ENCODE assay signal across 24 cellular contexts in genomic region chr6:26604797-26605196, GRCh38. TPM values are rescaled to one million over a fixed set of nuclear protein-coding genes. Genes with fewer than 3 reads are reported as not detected.
DNase-seq lines count a peak whose midpoint lies in the region; ATAC-seq and TF ChIP-seq lines count a peak whose summit lies in the region.
"Had no signal": no experiment of that assay in that cellular context is flagged by ENCODE, and none has a peak within 500 bp of the region (broad histone marks: within the 10 kb centered on the region; RNA-seq: fewer than 3 reads in every experiment).

No MANE protein-coding gene starts in this region.

- no peaks in the 10 kb centered on the region for H3K36me3 ChIP-seq in IMR-90 (ENCODE audit: control insufficient read depth, insufficient read depth, low read length)
- H3K36me3 ChIP-seq in osteoblast (ENCODE audit: insufficient read depth, low read length) = peaks cover under 1% of the 10 kb centered on the region
- peaks cover 0 to 2% of the 10 kb centered on the region in 2 donors for H3K36me3 ChIP-seq in adrenal gland (replicated peaks in 1 of 2)
- peaks cover 0 to 8% (median 3%) of the 10 kb centered on the region in 3 donors for H3K36me3 ChIP-seq in tibial artery

- H2AFZ ChIP-seq in IMR-90 (replicated peaks; ENCODE audit: low read length, poor library complexity) = no peak overlapping the region
- no peak overlapping the region for H2AFZ ChIP-seq in osteoblast (ENCODE audit: low read length)

- peaks cover 5% of the 10 kb centered on the region for H3K36me3 Mint-ChIP-seq in activated naive CD8-positive, alpha-beta T cell treated with anti-CD3 and anti-CD28 coated beads, Interleukin-2, amount 50 U/mL, for 24 hours (ENCODE audit: low read depth)

- no peak for ATAC-seq in IMR-90 (ENCODE audit: low read depth)
- ATAC-seq in activated naive CD8-positive, alpha-beta T cell treated with anti-CD3 and anti-CD28 coated beads, Interleukin-2, amount 50 U/mL, for 24 hours = no peak
- no peak for ATAC-seq in HG03571 (IDR thresholded peaks at IDR 0.05; ENCODE audit: unreplicated experiment)
- ATAC-seq: GM12878 had no signal

- no peak overlapping the region for H2AK5ac ChIP-seq in IMR-90 (ENCODE audit: low read depth, low read length)

- TF ChIP-seq CTCF in IMR-90 (conservative IDR thresholded peaks at IDR 0.05; ENCODE audit: low read depth, low read length) (no peak), osteoblast (IDR thresholded peaks at IDR 0.05; ENCODE audit: extremely low read depth, low read depth, low read length) (no peak), adrenal gland (IDR thresholded peaks at IDR 0.05) (no peak), tibial artery (IDR thresholded peaks at IDR 0.05) (no peak)

- no peak overlapping the region for H2BK5ac ChIP-seq in IMR-90 (ENCODE audit: low read depth, low read length, poor library complexity, severe bottlenecking)

- no peaks in the 10 kb centered on the region for H3K9me1 ChIP-seq in IMR-90 (ENCODE audit: insufficient read depth, low read length)

- no peak overlapping the region for H2BK15ac ChIP-seq in IMR-90 (ENCODE audit: low read depth, low read length)

- H4K91ac ChIP-seq in IMR-90 (ENCODE audit: insufficient read depth, low read depth, low read length) = no peak overlapping the region

- H3K27me3 ChIP-seq in IMR-90 (ENCODE audit: control insufficient read depth, insufficient read depth, low read length) (peaks cover 2% of the 10 kb centered on the region), osteoblast (ENCODE audit: insufficient read depth, low read length) (peaks cover 7% of the 10 kb centered on the region), adrenal gland (no peaks in the 10 kb centered on the region), tibial artery (no peaks in the 10 kb centered on the region)
- H3K27me3 ChIP-seq: BE2C, BLaER1 had no signal

- H3K4me1 ChIP-seq in IMR-90 (ENCODE audit: control insufficient read depth, insufficient read depth, low read length) = no peaks in the 10 kb centered on the region
- peaks cover 5% of the 10 kb centered on the region for H3K4me1 ChIP-seq in osteoblast (ENCODE audit: insufficient read depth, low read length)
- H3K4me1 ChIP-seq in adrenal gland (replicated peaks in 1 of 2) = no peaks in the 10 kb centered on the region
- H3K4me1 ChIP-seq in tibial artery = peaks cover 0 to 5% (median 0%) of the 10 kb centered on the region in 4 donors
- H3K4me1 ChIP-seq: BE2C had no signal

- no peak overlapping the region for H4K5ac ChIP-seq in IMR-90 (ENCODE audit: low read depth, low read length)

- H3K56ac ChIP-seq in IMR-90 (ENCODE audit: extremely low read depth, insufficient read depth, low read length) = no peak overlapping the region

- H3K4ac ChIP-seq in IMR-90 (ENCODE audit: low read depth, low read length) = no peak overlapping the region

- DNase-seq in IMR-90 (peak; percentile 34), osteoblast (ENCODE audit: insufficient read length, low spot score, missing footprints) (peak; percentile 47), adrenal gland (no peak), tibial artery (no peak)
- DNase-seq in activated naive CD8-positive, alpha-beta T cell treated with anti-CD3 and anti-CD28 coated beads, Interleukin-2, amount 50 U/mL, for 24 hours = no peak
- DNase-seq: 8988T; ACHN; BE2C; C1 segment of cervical spinal cord; CD4-positive, alpha-beta memory T cell; CD4-positive, CD25-positive, alpha-beta regulatory T cell; CD8-positive, alpha-beta memory T cell; COR-L47; DMS 273 treated with DMSO at 0.1 percent for 48 hours; DMS153; DMS53; DMS79; DND-41; EL; GDM1 had no signal

- no peaks in the 10 kb centered on the region for H3K27me3 Mint-ChIP-seq in activated naive CD8-positive, alpha-beta T cell treated with anti-CD3 and anti-CD28 coated beads, Interleukin-2, amount 50 U/mL, for 24 hours
- H3K27me3 Mint-ChIP-seq: CD4-positive, alpha-beta memory T cell; CD8-positive, alpha-beta memory T cell had no signal

- no peaks in the 10 kb centered on the region for H3K79me2 ChIP-seq in osteoblast (ENCODE audit: insufficient read depth, low read length)

- no peaks in the 10 kb centered on the region for H4K20me1 ChIP-seq in IMR-90 (ENCODE audit: insufficient read depth, low read length)
- H4K20me1 ChIP-seq in osteoblast (ENCODE audit: insufficient read depth, low read length) = no peaks in the 10 kb centered on the region

- POLR2A ChIA-PET in IMR-90 (lab: Charles Lee; ENCODE audit: unreplicated experiment) = no interaction called here

- H3K9me3 ChIP-seq in IMR-90 (ENCODE audit: control insufficient read depth, insufficient read depth, low read length) = no peaks in the 10 kb centered on the region
- no peaks in the 10 kb centered on the region for H3K9me3 ChIP-seq in osteoblast (ENCODE audit: low read depth, low read length)
- no peaks in the 10 kb centered on the region for H3K9me3 ChIP-seq in adrenal gland (replicated peaks in 1 of 3)
- no peaks in the 10 kb centered on the region for H3K9me3 ChIP-seq in tibial artery
- H3K9me3 ChIP-seq: BE2C, BLaER1 had no signal

- CTCF ChIA-PET in IMR-90 (lab: Yijun Ruan, JAX) = no interaction called here

- no peak overlapping the region for H3K18ac ChIP-seq in IMR-90 (ENCODE audit: low read depth, low read length)

- H3K4me3 ChIP-seq in IMR-90 (ENCODE audit: insufficient read depth, low read depth, low read length) (no peak overlapping the region), osteoblast (ENCODE audit: insufficient read depth, low read length) (no peak overlapping the region), adrenal gland (no peak overlapping the region), tibial artery (no peak overlapping the region)
- H3K4me3 ChIP-seq: BLaER1, GM12878 had no signal

- H3K27ac ChIP-seq in IMR-90 (ENCODE audit: insufficient read depth, low read length) (no peak overlapping the region), osteoblast (ENCODE audit: low read depth, low read length) (no peak overlapping the region), adrenal gland (no peak overlapping the region), tibial artery (no peak overlapping the region)
- H3K27ac ChIP-seq: BLaER1 had no signal

- H4K8ac ChIP-seq in IMR-90 (ENCODE audit: low read depth in 2 of 2, low read length in 2 of 2) = no peak overlapping the region

- H3K4me3 Mint-ChIP-seq in activated naive CD8-positive, alpha-beta T cell treated with anti-CD3 and anti-CD28 coated beads, Interleukin-2, amount 50 U/mL, for 24 hours = no peak overlapping the region
- H3K4me3 Mint-ChIP-seq: CD14-positive monocyte; CD4-positive, alpha-beta memory T cell; CD4-positive, CD25-positive, alpha-beta regulatory T cell had no signal

- H3K4me2 ChIP-seq in IMR-90 (ENCODE audit: low read depth, low read length) = no peak overlapping the region
- no peak overlapping the region for H3K4me2 ChIP-seq in osteoblast (ENCODE audit: insufficient read depth, low read length)
- H3K4me2 ChIP-seq: BLaER1 had no signal

- dilution Hi-C loops in IMR-90 (cut with HindIII; ENCODE audit: low sequenced_read_pairs, unreplicated experiment) = no loop called here

- in situ Hi-C loops in IMR-90 (cut with MboI; ENCODE audit: low sequenced_read_pairs) = loop anchor here (5.0 kb wide), 1 partner anchor 478 kb away; no protein-coding TSS in a partner anchor

- H3K23ac ChIP-seq in IMR-90 (ENCODE audit: low read depth, low read length) = no peak overlapping the region

- no peak overlapping the region for H2BK120ac ChIP-seq in IMR-90 (ENCODE audit: low read depth, low read length)

- H3K79me1 ChIP-seq in IMR-90 (ENCODE audit: low read depth in 1 of 2, low read length in 2 of 2) = no peaks in the 10 kb centered on the region

- TF ChIP-seq POLR2A in IMR-90 (IDR thresholded peaks at IDR 0.05; ENCODE audit: low read depth, low read length) = no peak
- no peak for TF ChIP-seq POLR2A in adrenal gland (IDR thresholded peaks at IDR 0.05)

- H2BK20ac ChIP-seq in IMR-90 (ENCODE audit: low read depth, low read length) = no peak overlapping the region

- no peak overlapping the region for H2AK9ac ChIP-seq in IMR-90 (replicated peaks; ENCODE audit: low read depth, low read length, poor library complexity)

- no peak overlapping the region for H3K9ac ChIP-seq in IMR-90 (ENCODE audit: low read depth, low read length)
- H3K9ac ChIP-seq: BLaER1 had no signal

- no CpG with 5 or more reads among the region's 3 CpGs for WGBS in IMR-90 (ENCODE audit: extremely low coverage in 2 of 2, insufficient read length in 1 of 2), 2 experiments
- 66 to 76% (median 67%) methylated on average over 3 of the region's 3 CpGs for WGBS in adrenal gland, 4 donors

- H3K27ac Mint-ChIP-seq in activated naive CD8-positive, alpha-beta T cell treated with anti-CD3 and anti-CD28 coated beads, Interleukin-2, amount 50 U/mL, for 24 hours = peak overlapping the region; percentile 87
- H3K27ac Mint-ChIP-seq: CD14-positive monocyte had no signal

- no peak for TF ChIP-seq RAD21 in IMR-90 (IDR thresholded peaks at IDR 0.05; ENCODE audit: low read length)

- H3K9me3 Mint-ChIP-seq in activated naive CD8-positive, alpha-beta T cell treated with anti-CD3 and anti-CD28 coated beads, Interleukin-2, amount 50 U/mL, for 24 hours = no peaks in the 10 kb centered on the region
- H3K9me3 Mint-ChIP-seq: CD14-positive monocyte; CD4-positive, alpha-beta memory T cell; CD4-positive, CD25-positive, alpha-beta regulatory T cell; CD8-positive, alpha-beta memory T cell had no signal

- H3K14ac ChIP-seq in IMR-90 (replicated peaks; ENCODE audit: low read depth, low read length) = no peak overlapping the region

- peaks cover 61% of the 10 kb centered on the region for H3K4me1 Mint-ChIP-seq in activated naive CD8-positive, alpha-beta T cell treated with anti-CD3 and anti-CD28 coated beads, Interleukin-2, amount 50 U/mL, for 24 hours

- BruUV-seq in IMR-90 (replicated peaks; lab: Mats Ljungman, UMichigan) = no TSS peak

- intact Hi-C loops in IMR-90 (cut with micrococcal nuclease) (no loop called here), adrenal gland (cut with DNase I) (no loop called here), tibial artery (cut with DNase I; ENCODE audit: low total_unique reads) (loop anchor here (10.0 kb wide), 1 partner anchor 480 kb away; no protein-coding TSS in a partner anchor)

TF ChIP-seq in IMR-90, 13 proteins besides CTCF, POLR2A, EP300 and RAD21:
- TF ChIP-seq NFE2L2 (IDR thresholded peaks at IDR 0.05; ENCODE audit: low read depth, low read length) (no peak), BHLHE40 (IDR thresholded peaks at IDR 0.05; ENCODE audit: low read depth, low read length) (peak; percentile 89)
TF ChIP-seq in IMR-90: peak in this region for 1.

RNA-seq across cellular contexts. Expression of gene ABT1, which starts 8.0 kb away (rescaled TPM):
- total RNA-seq in IMR-90 (2012; rRNA removed) (12.2 and 15.4 TPM in 2 replicates), osteoblast (11.2 and 11.6 TPM in 2 replicates), adrenal gland (10 to 100 TPM; 11.4 to 21.6 (median 12.4) TPM)
- polyA plus RNA-seq in IMR-90 (2012; rRNA removed) (15.2 and 16.7 TPM in 2 replicates), adrenal gland (10 to 100 TPM in 1 of 3 donors, 1 to 10 TPM in 2; 7.3 to 10.1 (median 9.1) TPM)
- 11.9 and 18.6 TPM in 2 replicates for polyA plus RNA-seq in IMR-90 (2012; cell fraction: cytosol; rRNA removed)
- 9.6 and 14.5 TPM in 2 replicates for polyA plus RNA-seq in IMR-90 (2012; cell fraction: nucleus; rRNA removed; ENCODE audit: low replicate concordance)

RNA-seq across cellular contexts. Expression of gene ZNF322, which starts 54.7 kb away (rescaled TPM):
- 18.9 and 23.3 TPM in 2 replicates for total RNA-seq in IMR-90 (2012; rRNA removed)
- polyA plus RNA-seq in IMR-90 (2012; rRNA removed) = 3.1 and 5.3 TPM in 2 replicates
- polyA plus RNA-seq in IMR-90 (2012; cell fraction: cytosol; rRNA removed) = 0.78 and 0.87 TPM in 2 replicates
- polyA plus RNA-seq in IMR-90 (2012; cell fraction: nucleus; rRNA removed; ENCODE audit: low replicate concordance) = 2.8 and 10.0 TPM in 2 replicates
- total RNA-seq in osteoblast = 21.7 and 22.7 TPM in 2 replicates
- 10 to 100 TPM; 10.6 to 37.5 (median 23.2) TPM for total RNA-seq in adrenal gland
- 10 to 100 TPM in 1 of 3 donors, 1 to 10 TPM in 2; 5.3 to 22.5 (median 8.6) TPM for polyA plus RNA-seq in adrenal gland

Comparison
In these comparisons a context has a peak if more than half of its experiments do, and no peak if none do; other contexts are left out.
1. DNase-seq: peak in IMR-90 (single experiment) and osteoblast (single experiment); none in activated naive CD8-positive, alpha-beta T cell treated with anti-CD3 and anti-CD28 coated beads, Interleukin-2, amount 50 U/mL, for 24 hours (single experiment), adrenal gland (0 of 7) and tibial artery (0 of 2).